ENCODE assay signal across 7 cellular contexts in genomic region chr11:45354976-45355705, GRCh38.
DNase-seq lines count a peak whose midpoint lies in the region; ATAC-seq and TF ChIP-seq lines count a peak whose summit lies in the region.

No MANE protein-coding gene starts in this region.

- peak overlapping the region; percentile 42 for H3K4me3 ChIP-seq in fibroblast of mammary gland (ENCODE audit: control insufficient read depth, low read depth, low read length)

- peak overlapping the region; percentile 83 for H3K4me3 Mint-ChIP-seq in natural killer cell
- peak overlapping the region; percentile 65 for H3K4me3 Mint-ChIP-seq in stimulated activated effector memory CD8-positive, alpha-beta T cell treated with anti-CD3 and anti-CD28 coated beads, Interleukin-12 subunit alpha, Interleukin-12 subunit beta, amount 100 ng/mL, for 72 hours

- peak; percentile 98 for ATAC-seq in GM18907 (IDR thresholded peaks at IDR 0.05; ENCODE audit: unreplicated experiment)
- peak; percentile 94 for ATAC-seq in HG03159 (IDR thresholded peaks at IDR 0.05; ENCODE audit: unreplicated experiment)
- peak; percentile 89 to 98 (median 96) for ATAC-seq in natural killer cell
- peak; percentile 93 for ATAC-seq in stimulated activated effector memory CD8-positive, alpha-beta T cell treated with anti-CD3 and anti-CD28 coated beads, Interleukin-12 subunit alpha, Interleukin-12 subunit beta, amount 100 ng/mL, for 72 hours

- H3K27ac Mint-ChIP-seq in natural killer cell = peak overlapping the region; percentile 61 to 78
- peak overlapping the region; percentile 92 for H3K27ac Mint-ChIP-seq in stimulated activated effector memory CD8-positive, alpha-beta T cell treated with anti-CD3 and anti-CD28 coated beads, Interleukin-12 subunit alpha, Interleukin-12 subunit beta, amount 100 ng/mL, for 72 hours

- no peaks in the 10 kb centered on the region for H3K36me3 Mint-ChIP-seq in natural killer cell
- no peaks in the 10 kb centered on the region for H3K36me3 Mint-ChIP-seq in stimulated activated effector memory CD8-positive, alpha-beta T cell treated with anti-CD3 and anti-CD28 coated beads, Interleukin-12 subunit alpha, Interleukin-12 subunit beta, amount 100 ng/mL, for 72 hours

- DNase-seq in NCI-H748 (lab: John Stamatoyannopoulos, UW; ENCODE audit: unreplicated experiment) (peak; percentile 95), activated T-helper 1 cell treated with Interleukin-2 at 50 U/mL for 16 hours (ENCODE audit: low read depth) (peak; percentile 80), fibroblast of mammary gland (ENCODE audit: low read depth) (peak; percentile 61), natural killer cell (peak; percentile 83)
- peak; percentile 66 to 92 for DNase-seq in stimulated activated effector memory CD8-positive, alpha-beta T cell treated with anti-CD3 and anti-CD28 coated beads, Interleukin-12 subunit alpha, Interleukin-12 subunit beta, amount 100 ng/mL, for 72 hours (ENCODE audit: low spot score in 2 of 2)

- H3K9me3 Mint-ChIP-seq in natural killer cell = no peaks in the 10 kb centered on the region
- no peaks in the 10 kb centered on the region for H3K9me3 Mint-ChIP-seq in stimulated activated effector memory CD8-positive, alpha-beta T cell treated with anti-CD3 and anti-CD28 coated beads, Interleukin-12 subunit alpha, Interleukin-12 subunit beta, amount 100 ng/mL, for 72 hours

- H3K27me3 Mint-ChIP-seq in natural killer cell (ENCODE audit: low read depth in 2 of 2) = peaks cover 11 to 28% of the 10 kb centered on the region in 2 donors

- intact Hi-C loops in natural killer cell (cut with micrococcal nuclease) = loop anchor here (1.0 kb wide), 1 partner anchor 15 kb away; no protein-coding TSS in a partner anchor

- TF ChIP-seq CTCF in fibroblast of mammary gland (conservative IDR thresholded peaks at IDR 0.05; ENCODE audit: control insufficient read depth, insufficient read depth, low read depth, low read length) (no peak), natural killer cell (IDR thresholded peaks at IDR 0.05) (no peak)

- H3K4me1 Mint-ChIP-seq in natural killer cell = no peaks in the 10 kb centered on the region
- H3K4me1 Mint-ChIP-seq in stimulated activated effector memory CD8-positive, alpha-beta T cell treated with anti-CD3 and anti-CD28 coated beads, Interleukin-12 subunit alpha, Interleukin-12 subunit beta, amount 100 ng/mL, for 72 hours = peaks cover 16% of the 10 kb centered on the region

Comparison
In these comparisons a context has a peak if more than half of its experiments do, and no peak if none do; other contexts are left out.
1. Peak in every context shown above with its lines: DNase-seq, ATAC-seq and H3K4me3 ChIP-seq.